Comparison of ENCODE assay signal across 16 cellular contexts in genomic region chr2:100603414-100603813, GRCh38. TPM values are rescaled to one million over a fixed set of nuclear protein-coding genes. Genes with fewer than 3 reads are reported as not detected.
DNase-seq lines count a peak whose midpoint lies in the region; ATAC-seq and TF ChIP-seq lines count a peak whose summit lies in the region.
"Had no signal": no experiment of that assay in that cellular context is flagged by ENCODE, and none has a peak within 500 bp of the region (broad histone marks: within the 10 kb centered on the region; RNA-seq: fewer than 3 reads in every experiment).

No MANE protein-coding gene starts in this region.

- H3K79me2 ChIP-seq in SK-N-SH (ENCODE audit: insufficient read depth) = no peaks in the 10 kb centered on the region

- H3K9ac ChIP-seq in SK-N-SH = 0 out of 2 replicates have a peak overlapping the region, but pooled peaks have one; percentile 59

- no peaks in the 10 kb centered on the region for H3K36me3 Mint-ChIP-seq in glutamatergic neuron (ENCODE audit: unreplicated experiment)
- H3K36me3 Mint-ChIP-seq: CD8-positive, alpha-beta T cell had no signal

- no peak for TF ChIP-seq RAD21 in SK-N-SH (IDR thresholded peaks at IDR 0.05; ENCODE audit: low read length)

- no peak for ATAC-seq in SK-N-SH treated with all-trans-retinoic acid at 6 μM for 48 hours
- peak; percentile 13 for ATAC-seq in gastroesophageal sphincter
- ATAC-seq: CD8-positive, alpha-beta T cell had no signal

- peak overlapping the region; percentile 60; the same call in 1 of the 2 replicates for H3K4me2 ChIP-seq in SK-N-SH

- no peaks in the 10 kb centered on the region for H3K9me3 Mint-ChIP-seq in glutamatergic neuron (ENCODE audit: unreplicated experiment)
- H3K9me3 Mint-ChIP-seq: CD8-positive, alpha-beta T cell had no signal

- no peaks in the 10 kb centered on the region for H3K27me3 Mint-ChIP-seq in glutamatergic neuron (ENCODE audit: unreplicated experiment)

- TF ChIP-seq EP300 in SK-N-SH (IDR thresholded peaks at IDR 0.05; ENCODE audit: borderline replicate concordance in 1 of 2, low read depth in 1 of 2, low read length in 1 of 2) (no peak), gastroesophageal sphincter (IDR thresholded peaks at IDR 0.05) (no peak), sigmoid colon (IDR thresholded peaks at IDR 0.05) (no peak), ovary (IDR thresholded peaks at IDR 0.05) (no peak)

- no peak overlapping the region for H3K4me3 Mint-ChIP-seq in glutamatergic neuron (ENCODE audit: unreplicated experiment)
- H3K4me3 Mint-ChIP-seq: CD8-positive, alpha-beta T cell had no signal

- H3K4me3 ChIP-seq in SK-N-SH (ENCODE audit: low read depth in 2 of 2, low read length in 1 of 2) = no peak overlapping the region
- H3K4me3 ChIP-seq in SJSA1 = no peak overlapping the region
- H3K4me3 ChIP-seq in gastroesophageal sphincter = no peak overlapping the region
- H3K4me3 ChIP-seq in sigmoid colon = no peak overlapping the region
- H3K4me3 ChIP-seq in effector memory CD4-positive, alpha-beta T cell (ENCODE audit: insufficient read depth, low read depth, low read length, poor library complexity, severe bottlenecking) = no peak overlapping the region
- H3K4me3 ChIP-seq in ovary = no peak overlapping the region
- H3K4me3 ChIP-seq: GM23248 had no signal

- no peaks in the 10 kb centered on the region for H3K27me3 ChIP-seq in SK-N-SH (ENCODE audit: insufficient read depth)
- H3K27me3 ChIP-seq in SJSA1 (replicated peaks) = no peaks in the 10 kb centered on the region
- H3K27me3 ChIP-seq in gastroesophageal sphincter = no peaks in the 10 kb centered on the region
- no peaks in the 10 kb centered on the region for H3K27me3 ChIP-seq in sigmoid colon
- no peaks in the 10 kb centered on the region for H3K27me3 ChIP-seq in effector memory CD4-positive, alpha-beta T cell (replicated peaks; ENCODE audit: control insufficient read depth, insufficient read depth, low read length, poor library complexity, severe bottlenecking)
- H3K27me3 ChIP-seq in ovary = no peaks in the 10 kb centered on the region

- DNase-seq in SK-N-SH (no peak), SJSA1 (ENCODE audit: low read depth in 1 of 2, low spot score in 2 of 2) (no peak), sigmoid colon (no peak), glutamatergic neuron (no peak), ovary (no peak)
- no peak for DNase-seq in effector memory CD4-positive, alpha-beta T cell
- DNase-seq: CD8-positive, alpha-beta T cell; DMS79 treated with DMSO at 0.1 percent for 48 hours; NCI-H1930; NCI-H2171; NCI-H446 treated with DMSO at 0.1 percent for 48 hours; NCI-H748 treated with DMSO at 0.1 percent for 48 hours had no signal

- no peak overlapping the region for H3K27ac Mint-ChIP-seq in glutamatergic neuron (ENCODE audit: unreplicated experiment)
- H3K27ac Mint-ChIP-seq: CD8-positive, alpha-beta T cell had no signal

- H3K4me1 ChIP-seq in SK-N-SH (ENCODE audit: control insufficient read depth in 1 of 2, insufficient read depth in 2 of 2, low read depth in 1 of 2, low read length in 1 of 2) (peaks cover 0 to 5% of the 10 kb centered on the region in 2 experiments; a peak in 1 of 4 replicates), SJSA1 (replicated peaks) (peaks cover 25% of the 10 kb centered on the region), gastroesophageal sphincter (peaks cover 0 to 23% (median 5%) of the 10 kb centered on the region in 3 donors), sigmoid colon (peaks cover 0 to 15% (median 13%) of the 10 kb centered on the region in 4 donors), ovary (ENCODE audit: insufficient read depth) (no peaks in the 10 kb centered on the region)
- no peaks in the 10 kb centered on the region for H3K4me1 ChIP-seq in effector memory CD4-positive, alpha-beta T cell (ENCODE audit: control insufficient read depth, insufficient read depth, low read length, poor library complexity, severe bottlenecking)

- POLR2A ChIA-PET in SK-N-SH (lab: Yijun Ruan, JAX) = no interaction called here

- no peaks in the 10 kb centered on the region for H3K9me3 ChIP-seq in SK-N-SH
- no peaks in the 10 kb centered on the region for H3K9me3 ChIP-seq in SJSA1 (replicated peaks)
- no peaks in the 10 kb centered on the region for H3K9me3 ChIP-seq in gastroesophageal sphincter
- H3K9me3 ChIP-seq in sigmoid colon = no peaks in the 10 kb centered on the region
- no peaks in the 10 kb centered on the region for H3K9me3 ChIP-seq in effector memory CD4-positive, alpha-beta T cell (ENCODE audit: control insufficient read depth, low read length)
- H3K9me3 ChIP-seq in ovary = no peaks in the 10 kb centered on the region

- intact Hi-C loops in sigmoid colon (cut with DNase I) = no loop called here
- intact Hi-C loops in ovary (cut with DNase I) = loop anchor here in 1 of 4 donors (5.0 kb wide), 1 partner anchor 389 kb away; no protein-coding TSS in a partner anchor

- H3K36me3 ChIP-seq in SK-N-SH (replicated peaks in 1 of 2; ENCODE audit: control insufficient read depth in 1 of 2, insufficient read depth in 2 of 2, low read length in 1 of 2) (no peaks in the 10 kb centered on the region), SJSA1 (no peaks in the 10 kb centered on the region), gastroesophageal sphincter (no peaks in the 10 kb centered on the region), sigmoid colon (no peaks in the 10 kb centered on the region), ovary (no peaks in the 10 kb centered on the region)
- no peaks in the 10 kb centered on the region for H3K36me3 ChIP-seq in effector memory CD4-positive, alpha-beta T cell (ENCODE audit: control insufficient read depth, insufficient read depth, low read length)

- no peak for TF ChIP-seq CTCF in SK-N-SH (IDR thresholded peaks at IDR 0.05)
- no peak for TF ChIP-seq CTCF in gastroesophageal sphincter (IDR thresholded peaks at IDR 0.05)
- no peak for TF ChIP-seq CTCF in sigmoid colon (IDR thresholded peaks at IDR 0.05)
- no peak for TF ChIP-seq CTCF in glutamatergic neuron (IDR thresholded peaks at IDR 0.05; ENCODE audit: partially characterized antibody, unreplicated experiment)
- no peak for TF ChIP-seq CTCF in ovary (IDR thresholded peaks at IDR 0.05)

- peaks cover 10% of the 10 kb centered on the region for H3F3A ChIP-seq in SK-N-SH (replicated peaks; ENCODE audit: insufficient read depth)

- peak overlapping the region in 1 of 2 experiments; percentile 80; a peak in 2 of 4 replicates for H3K27ac ChIP-seq in SK-N-SH (ENCODE audit: low read depth in 2 of 2, low read length in 1 of 2)
- H3K27ac ChIP-seq in SJSA1 = peak overlapping the region; percentile 72; the same call in 1 of the 2 replicates
- H3K27ac ChIP-seq in gastroesophageal sphincter = peak overlapping the region in 3 of 4 donors; percentile 75 to 82 (median 80)
- peak overlapping the region in 3 of 4 donors; percentile 49 to 70 (median 57) for H3K27ac ChIP-seq in sigmoid colon
- H3K27ac ChIP-seq in effector memory CD4-positive, alpha-beta T cell (ENCODE audit: insufficient read depth, low read length, poor library complexity, severe bottlenecking) = no peak overlapping the region
- no peak overlapping the region for H3K27ac ChIP-seq in ovary
- H3K27ac ChIP-seq: 22Rv1, GM23248 had no signal

- H3K9me2 ChIP-seq in SK-N-SH = no peaks in the 10 kb centered on the region

- CTCF ChIA-PET in SK-N-SH (lab: Yijun Ruan, JAX) = interaction anchor here (1.1 to 2.2 kb wide), 4 partner anchors 9 to 382 kb away, joined by 3 to 12 read pairs (median 3); no protein-coding TSS in a partner anchor

- no peaks in the 10 kb centered on the region for H3K4me1 Mint-ChIP-seq in glutamatergic neuron (ENCODE audit: low read depth, unreplicated experiment)

- no peaks in the 10 kb centered on the region for H4K20me1 ChIP-seq in SK-N-SH (ENCODE audit: insufficient read depth)

- WGBS in SK-N-SH (ENCODE audit: low lambda C conversion rate) = 89% methylated on average over 7 of the region's 7 CpGs
- WGBS in gastroesophageal sphincter (ENCODE audit: low coverage in 1 of 2), 2 donors = 85 to 89% methylated on average over 5 of the region's 7 CpGs
- WGBS in sigmoid colon, 2 donors = 95% methylated on average over 7 of the region's 7 CpGs
- WGBS in ovary, 3 donors = 92 to 95% (median 94%) methylated on average over 7 of the region's 7 CpGs

- TF ChIP-seq POLR2A in gastroesophageal sphincter (IDR thresholded peaks at IDR 0.05) = no peak
- no peak for TF ChIP-seq POLR2A in sigmoid colon (IDR thresholded peaks at IDR 0.05)
- TF ChIP-seq POLR2A in ovary (IDR thresholded peaks at IDR 0.05) = no peak

- H2AFZ ChIP-seq in SK-N-SH (ENCODE audit: low read depth) = no peak overlapping the region

TF ChIP-seq in SK-N-SH, 30 proteins besides CTCF, POLR2A, EP300 and RAD21:
- no peak for TF ChIP-seq RCOR1 (IDR thresholded peaks at IDR 0.05; ENCODE audit: low read length)
- TF ChIP-seq FOXM1 (IDR thresholded peaks at IDR 0.05; ENCODE audit: low read depth) = no peak
- TF ChIP-seq NRF1 (IDR thresholded peaks at IDR 0.05; ENCODE audit: low read depth, low read length) = no peak
TF ChIP-seq in SK-N-SH: peak in this region for 0.

TF ChIP-seq in SK-N-SH treated with all-trans-retinoic acid at 6 μM for 48 hours, 23 proteins besides CTCF, POLR2A, EP300 and RAD21 (continues in another document):
- TF ChIP-seq ZFP3 (CRISPR knock-in tag; IDR thresholded peaks at IDR 0.05) (no peak), ZNF565 (CRISPR knock-in tag; conservative IDR thresholded peaks at IDR 0.05; ENCODE audit: low read depth) (no peak), TCF4 (CRISPR knock-in tag; IDR thresholded peaks at IDR 0.05; ENCODE audit: borderline replicate concordance) (no peak), ISL1 (CRISPR knock-in tag; IDR thresholded peaks at IDR 0.05) (no peak), OSR1 (CRISPR knock-in tag; IDR thresholded peaks at IDR 0.05) (no peak), ZFP30 (CRISPR knock-in tag; IDR thresholded peaks at IDR 0.05) (no peak), ARNTL (CRISPR knock-in tag; IDR thresholded peaks at IDR 0.05; ENCODE audit: borderline replicate concordance, low read depth) (no peak), GLIS3 (CRISPR knock-in tag; IDR thresholded peaks at IDR 0.05) (no peak)

RNA-seq across cellular contexts. Expression of gene PDCL3, which starts 40.6 kb away (rescaled TPM):
- polyA plus RNA-seq in SK-N-SH (2012; rRNA removed) = 32.8 and 34.7 TPM in 2 replicates
- 47.0 and 63.9 TPM in 2 replicates for polyA plus RNA-seq in SK-N-SH (2012; cell fraction: cytosol; rRNA removed)
- 6.5 and 11.0 TPM in 2 replicates for polyA plus RNA-seq in SK-N-SH (2012; cell fraction: nucleus; rRNA removed)
- 30.2 and 33.9 TPM in 2 replicates for total RNA-seq in SJSA1 (2014; rRNA removed; shearing (Covaris generic))
- 10 to 100 TPM; 20.5 to 63.8 (median 42.5) TPM for total RNA-seq in gastroesophageal sphincter
- total RNA-seq in sigmoid colon = 10 to 100 TPM; 23.5 to 41.3 (median 31.3) TPM
- polyA plus RNA-seq in sigmoid colon = 10 to 100 TPM; 25.8 to 40.2 (median 36.8) TPM
- total RNA-seq in glutamatergic neuron (ENCODE audit: unreplicated experiment) = 24.9 TPM
- 10 to 100 TPM in 6 of 7 donors, 1 to 10 TPM in 1; 9.8 to 24.6 (median 19.1) TPM for total RNA-seq in ovary
- polyA plus RNA-seq in ovary = 10 to 100 TPM; 19.8 to 34.5 TPM

Comparison
In these comparisons a context has a peak if more than half of its experiments do, and no peak if none do; other contexts are left out.
1. H3K27ac ChIP-seq: peak in SJSA1 (single experiment), gastroesophageal sphincter (3 of 4) and sigmoid colon (3 of 4); none in effector memory CD4-positive, alpha-beta T cell (single experiment) and ovary (0 of 2).